Comparison of ENCODE assay signal across 9 cellular contexts in the genomic region with DNA sequence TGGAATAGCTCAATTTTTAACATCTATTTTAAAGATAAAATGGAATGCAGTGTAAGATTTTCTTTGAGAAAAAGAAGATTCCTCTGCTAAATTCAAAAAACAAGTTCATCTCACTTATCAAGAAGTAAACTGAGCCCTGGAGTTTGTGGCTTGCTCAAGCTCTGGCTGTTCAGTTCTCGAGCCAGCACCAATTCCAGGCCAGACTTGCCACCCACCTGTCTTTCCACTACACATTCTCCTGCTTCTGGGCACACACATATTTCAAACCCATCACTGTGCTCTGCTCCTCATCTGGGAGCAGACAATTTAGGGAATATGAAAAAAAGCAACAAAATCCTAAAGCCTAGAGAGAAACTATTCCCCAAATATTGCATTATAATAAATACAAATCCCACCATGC.
"Had no signal": no experiment of that assay in that cellular context is flagged by ENCODE, and none has a peak within 500 bp of the region (broad histone marks: within the 10 kb centered on the region; RNA-seq: fewer than 3 reads in every experiment).

No MANE protein-coding gene starts in this region.

- DNase-seq: H7, HFFc6, IMR-90, KG1 had no signal

- FAIRE-seq: HTR-8/SVneo, K562 had no signal

- H3K4me3 ChIP-seq: GM23338, HAP-1, K562 had no signal

- ATAC-seq: GM23338, HCT116, K562 had no signal

- H3K9me3 ChIP-seq: HAP-1 had no signal

- H3K4me1 ChIP-seq: HAP-1 had no signal

- H3K36me3 ChIP-seq: HAP-1 had no signal

- H2AFZ ChIP-seq: GM23338 had no signal

- H3K4me2 ChIP-seq: GM23338 had no signal
